ENCODE assay signal across 18 cellular contexts in the genomic region with DNA sequence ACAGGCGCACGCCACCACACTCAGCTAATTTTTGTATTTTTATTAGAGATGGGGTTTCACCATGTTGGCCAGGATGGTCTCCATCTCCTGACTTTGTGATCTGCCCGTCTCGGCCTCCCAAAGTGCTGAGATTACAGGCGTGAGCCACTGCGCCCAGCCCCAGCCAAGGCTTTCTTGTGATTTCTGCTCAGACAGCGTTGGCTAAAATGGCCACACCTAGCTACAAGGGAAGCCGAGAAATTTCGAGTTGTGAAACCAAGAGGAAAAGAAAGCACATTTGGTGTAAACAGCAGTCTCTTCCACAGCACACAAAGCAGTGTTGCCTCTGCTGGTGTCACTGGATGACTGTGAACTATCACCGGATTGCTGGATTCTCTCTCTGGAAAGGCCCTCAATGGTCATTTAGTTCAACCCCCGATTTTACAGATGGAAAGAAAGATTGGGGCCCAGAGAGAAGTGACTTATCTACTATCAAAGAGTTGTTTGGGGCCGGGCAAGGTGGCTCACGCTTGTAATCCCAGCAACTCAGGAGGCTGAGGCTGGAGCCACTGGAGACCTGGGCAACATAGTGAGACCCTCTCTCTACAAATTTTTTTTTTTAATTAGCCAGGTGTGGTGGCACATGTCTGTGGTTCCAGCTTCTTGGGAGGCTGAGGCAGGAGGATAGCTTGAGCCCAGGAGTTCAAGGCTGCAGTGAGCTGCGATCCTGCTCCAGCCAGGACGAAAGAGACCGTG. TPM values are rescaled to one million over a fixed set of nuclear protein-coding genes. Genes with fewer than 3 reads are reported as not detected.
DNase-seq lines count a peak whose midpoint lies in the region; ATAC-seq and TF ChIP-seq lines count a peak whose summit lies in the region.
"Had no signal": no experiment of that assay in that cellular context is flagged by ENCODE, and none has a peak within 500 bp of the region (broad histone marks: within the 10 kb centered on the region; RNA-seq: fewer than 3 reads in every experiment).

No MANE protein-coding gene starts in this region.

- no peak overlapping the region for H2BK5ac ChIP-seq in IMR-90 (ENCODE audit: low read depth, low read length, poor library complexity, severe bottlenecking)

- 100% methylated on average over 4 of the region's 16 CpGs; no CpG with 5 or more reads in 1 of the 2 experiments for WGBS in IMR-90 (ENCODE audit: extremely low coverage in 2 of 2, insufficient read length in 1 of 2), 2 experiments

- H3K4me3 ChIP-seq in IMR-90 (ENCODE audit: insufficient read depth, low read depth, low read length): no peak overlapping the region
- H3K4me3 ChIP-seq in effector memory CD4-positive, alpha-beta T cell (ENCODE audit: insufficient read depth, low read depth, low read length, poor library complexity, severe bottlenecking): no peak overlapping the region
- H3K4me3 ChIP-seq: SK-N-MC had no signal

- no peak overlapping the region for H3K9ac ChIP-seq in IMR-90 (ENCODE audit: low read depth, low read length)

- no peak overlapping the region for H2BK15ac ChIP-seq in IMR-90 (ENCODE audit: low read depth, low read length)

- in situ Hi-C loops in IMR-90 (cut with MboI; ENCODE audit: low sequenced_read_pairs): no loop called here

- peak overlapping the region; percentile 35; the same call in 1 of the 2 replicates for H2AK5ac ChIP-seq in IMR-90 (ENCODE audit: low read depth, low read length)

- H3K4ac ChIP-seq in IMR-90 (ENCODE audit: low read depth, low read length): no peak overlapping the region

- no TSS peak for BruUV-seq in IMR-90 (replicated peaks; lab: Mats Ljungman, UMichigan)

- no peak overlapping the region for H2BK120ac ChIP-seq in IMR-90 (ENCODE audit: low read depth, low read length)

- ATAC-seq in IMR-90 (ENCODE audit: low read depth): no peak
- no peak for ATAC-seq in stimulated activated naive B cell treated with anti-CD40 and anti-IgM and Interleukin-4, amounts not matched to agents 10 μg/mL and 1 μg/mL and 100 μg/mL, for 72 hours (replicated peaks)

- H3K27me3 ChIP-seq in IMR-90 (ENCODE audit: control insufficient read depth, insufficient read depth, low read length): peaks cover 2% of the 10 kb centered on the region; the same call in 1 of the 2 replicates
- no peaks in the 10 kb centered on the region for H3K27me3 ChIP-seq in effector memory CD4-positive, alpha-beta T cell (replicated peaks; ENCODE audit: control insufficient read depth, insufficient read depth, low read length, poor library complexity, severe bottlenecking)

- no peak overlapping the region for H3K56ac ChIP-seq in IMR-90 (ENCODE audit: extremely low read depth, insufficient read depth, low read length)

- no peak overlapping the region for H4K5ac ChIP-seq in IMR-90 (ENCODE audit: low read depth, low read length)

- no peak overlapping the region for H3K27ac ChIP-seq in IMR-90 (ENCODE audit: insufficient read depth, low read length)
- peak overlapping the region; percentile 100 for H3K27ac ChIP-seq in effector memory CD4-positive, alpha-beta T cell (ENCODE audit: insufficient read depth, low read length, poor library complexity, severe bottlenecking)
- H3K27ac ChIP-seq: SK-N-MC had no signal

- no peak overlapping the region for H2AFZ ChIP-seq in IMR-90 (replicated peaks; ENCODE audit: low read length, poor library complexity)

- H3K36me3 Mint-ChIP-seq in activated naive CD4-positive, alpha-beta T cell treated with anti-CD3 and anti-CD28 coated beads for 36 hours (ENCODE audit: low read depth): no peaks in the 10 kb centered on the region
- no peaks in the 10 kb centered on the region for H3K36me3 Mint-ChIP-seq in stimulated activated naive B cell treated with anti-CD40 and anti-IgM and Interleukin-4, amounts not matched to agents 10 μg/mL and 1 μg/mL and 100 μg/mL, for 72 hours
- H3K36me3 Mint-ChIP-seq: IgD-negative memory B cell had no signal

- H3K9me3 Mint-ChIP-seq in activated naive CD4-positive, alpha-beta T cell treated with anti-CD3 and anti-CD28 coated beads for 36 hours: no peaks in the 10 kb centered on the region
- no peaks in the 10 kb centered on the region for H3K9me3 Mint-ChIP-seq in stimulated activated naive B cell treated with anti-CD40 and anti-IgM and Interleukin-4, amounts not matched to agents 10 μg/mL and 1 μg/mL and 100 μg/mL, for 72 hours
- H3K9me3 Mint-ChIP-seq: activated naive CD4-positive, alpha-beta T cell treated with anti-CD3 and anti-CD28 coated beads, Interleukin-2, amount 10 ng/mL, durations not matched to agents 7 days and 5 days; IgD-negative memory B cell; neural crest cell had no signal

- TF ChIP-seq POLR2A in IMR-90 (IDR thresholded peaks at IDR 0.05; ENCODE audit: low read depth, low read length): no peak

- dilution Hi-C loops in IMR-90 (cut with HindIII; ENCODE audit: low sequenced_read_pairs, unreplicated experiment): no loop called here

- H3K4me2 ChIP-seq in IMR-90 (ENCODE audit: low read depth, low read length): no peak overlapping the region

- no peaks in the 10 kb centered on the region for H3K36me3 ChIP-seq in IMR-90 (ENCODE audit: control insufficient read depth, insufficient read depth, low read length)
- H3K36me3 ChIP-seq in effector memory CD4-positive, alpha-beta T cell (ENCODE audit: control insufficient read depth, insufficient read depth, low read length): no peaks in the 10 kb centered on the region

- H3K4me1 Mint-ChIP-seq in activated naive CD4-positive, alpha-beta T cell treated with anti-CD3 and anti-CD28 coated beads for 36 hours (ENCODE audit: low read depth): peaks cover 79% of the 10 kb centered on the region
- H3K4me1 Mint-ChIP-seq in stimulated activated naive B cell treated with anti-CD40 and anti-IgM and Interleukin-4, amounts not matched to agents 10 μg/mL and 1 μg/mL and 100 μg/mL, for 72 hours: peaks cover 45 to 52% of the 10 kb centered on the region in 2 donors

- CTCF ChIA-PET in activated naive CD4-positive, alpha-beta T cell treated with anti-CD3 and anti-CD28 coated beads for 36 hours (lab: Charles Lee): interaction anchor here (0.7 to 4.6 kb wide), 5 partner anchors 11 to 100 kb away, joined by 3 to 33 read pairs (median 5); no protein-coding TSS in a partner anchor
- CTCF ChIA-PET in IMR-90 (lab: Yijun Ruan, JAX): interaction anchor here (1.1 kb wide), 1 partner anchor 210 kb away, joined by 3 read pairs; no protein-coding TSS in a partner anchor

- no peak for TF ChIP-seq RAD21 in IMR-90 (IDR thresholded peaks at IDR 0.05; ENCODE audit: low read length)

- H2BK20ac ChIP-seq in IMR-90 (ENCODE audit: low read depth, low read length): no peak overlapping the region

- H3K4me1 ChIP-seq in IMR-90 (ENCODE audit: control insufficient read depth, insufficient read depth, low read length): peaks cover 16% of the 10 kb centered on the region
- peaks cover 94% of the 10 kb centered on the region for H3K4me1 ChIP-seq in effector memory CD4-positive, alpha-beta T cell (ENCODE audit: control insufficient read depth, insufficient read depth, low read length, poor library complexity, severe bottlenecking)

- no peak for TF ChIP-seq CTCF in IMR-90 (conservative IDR thresholded peaks at IDR 0.05; ENCODE audit: low read depth, low read length)

- no peaks in the 10 kb centered on the region for H4K20me1 ChIP-seq in IMR-90 (ENCODE audit: insufficient read depth, low read length)

- no peaks in the 10 kb centered on the region for H3K27me3 Mint-ChIP-seq in activated naive CD4-positive, alpha-beta T cell treated with anti-CD3 and anti-CD28 coated beads for 36 hours (ENCODE audit: low read depth)
- H3K27me3 Mint-ChIP-seq in stimulated activated naive B cell treated with anti-CD40 and anti-IgM and Interleukin-4, amounts not matched to agents 10 μg/mL and 1 μg/mL and 100 μg/mL, for 72 hours: no peaks in the 10 kb centered on the region
- H3K27me3 Mint-ChIP-seq: activated naive CD4-positive, alpha-beta T cell treated with anti-CD3 and anti-CD28 coated beads, Interleukin-2, amount 10 ng/mL, durations not matched to agents 7 days and 5 days; IgD-negative memory B cell had no signal

- H2AK9ac ChIP-seq in IMR-90 (replicated peaks; ENCODE audit: low read depth, low read length, poor library complexity): no peak overlapping the region

- peak; percentile 14 for DNase-seq in activated naive CD4-positive, alpha-beta T cell treated with anti-CD3 and anti-CD28 coated beads for 36 hours
- no peak for DNase-seq in activated naive CD4-positive, alpha-beta T cell treated with Interleukin-2 at 50 U/mL for 16 hours
- DNase-seq in IMR-90 (no peak), AG08395 (ENCODE audit: low spot score) (no peak), NK-92 (lab: John Stamatoyannopoulos, UW; ENCODE audit: unreplicated experiment) (no peak), COR-L47 (lab: John Stamatoyannopoulos, UW) (no peak)
- DNase-seq in effector memory CD4-positive, alpha-beta T cell: no peak
- no peak for DNase-seq in stimulated activated naive B cell treated with anti-CD40 and anti-IgM and Interleukin-4, amounts not matched to agents 10 μg/mL and 1 μg/mL and 100 μg/mL, for 72 hours
- DNase-seq: activated naive CD4-positive, alpha-beta T cell treated with anti-CD3 and anti-CD28 coated beads, Interleukin-2, amount 10 ng/mL, durations not matched to agents 7 days and 5 days; DMS153; erythroblast; mammary epithelial cell; NCI-H2107; NCI-H526 treated with DMSO at 0.1 percent for 48 hours; OCI-M1 had no signal

- POLR2A ChIA-PET in IMR-90 (lab: Charles Lee; ENCODE audit: unreplicated experiment): no interaction called here

- H3K27ac Mint-ChIP-seq in activated naive CD4-positive, alpha-beta T cell treated with anti-CD3 and anti-CD28 coated beads for 36 hours: peak overlapping the region; percentile 72
- peak overlapping the region; percentile 76 for H3K27ac Mint-ChIP-seq in stimulated activated naive B cell treated with anti-CD40 and anti-IgM and Interleukin-4, amounts not matched to agents 10 μg/mL and 1 μg/mL and 100 μg/mL, for 72 hours
- H3K27ac Mint-ChIP-seq: activated naive CD4-positive, alpha-beta T cell treated with anti-CD3 and anti-CD28 coated beads, Interleukin-2, amount 10 ng/mL, durations not matched to agents 7 days and 5 days had no signal

- no peak overlapping the region for H3K4me3 Mint-ChIP-seq in activated naive CD4-positive, alpha-beta T cell treated with anti-CD3 and anti-CD28 coated beads for 36 hours
- no peak overlapping the region for H3K4me3 Mint-ChIP-seq in stimulated activated naive B cell treated with anti-CD40 and anti-IgM and Interleukin-4, amounts not matched to agents 10 μg/mL and 1 μg/mL and 100 μg/mL, for 72 hours
- H3K4me3 Mint-ChIP-seq: activated naive CD4-positive, alpha-beta T cell treated with anti-CD3 and anti-CD28 coated beads, Interleukin-2, amount 10 ng/mL, durations not matched to agents 7 days and 5 days had no signal

- H3K23ac ChIP-seq in IMR-90 (ENCODE audit: low read depth, low read length): no peak overlapping the region

- H3K14ac ChIP-seq in IMR-90 (replicated peaks; ENCODE audit: low read depth, low read length): no peak overlapping the region

- no peak overlapping the region for H3K18ac ChIP-seq in IMR-90 (ENCODE audit: low read depth, low read length)

- no peak overlapping the region for H4K8ac ChIP-seq in IMR-90 (ENCODE audit: low read depth in 2 of 2, low read length in 2 of 2)

- no peak overlapping the region for H4K91ac ChIP-seq in IMR-90 (ENCODE audit: insufficient read depth, low read depth, low read length)

- intact Hi-C loops in activated naive CD4-positive, alpha-beta T cell treated with anti-CD3 and anti-CD28 coated beads for 36 hours (cut with micrococcal nuclease): loop anchor here (1.0 kb wide), 1 partner anchor 30 kb away; no protein-coding TSS in a partner anchor
- intact Hi-C loops in IMR-90 (cut with micrococcal nuclease): no loop called here

- no peaks in the 10 kb centered on the region for H3K9me3 ChIP-seq in IMR-90 (ENCODE audit: control insufficient read depth, insufficient read depth, low read length)
- no peaks in the 10 kb centered on the region for H3K9me3 ChIP-seq in effector memory CD4-positive, alpha-beta T cell (ENCODE audit: control insufficient read depth, low read length)

- H3K9me1 ChIP-seq in IMR-90 (ENCODE audit: insufficient read depth, low read length): peaks cover 18% of the 10 kb centered on the region

- peaks cover 0 to 14% of the 10 kb centered on the region in 2 experiments; a peak in 2 of 4 replicates for H3K79me1 ChIP-seq in IMR-90 (ENCODE audit: low read depth in 1 of 2, low read length in 2 of 2)

RNA-seq across cellular contexts. Expression of a gene that starts 5.4 kb away (rescaled TPM):
- total RNA-seq in activated naive CD4-positive, alpha-beta T cell treated with anti-CD3 and anti-CD28 coated beads for 36 hours: 10 to 100 TPM; 49.9 to 52.2 TPM
- total RNA-seq in IMR-90 (2012; rRNA removed): 46.7 and 52.3 TPM in 2 replicates
- 13.7 and 17.3 TPM in 2 replicates for polyA plus RNA-seq in IMR-90 (2012; rRNA removed)
- polyA plus RNA-seq in IMR-90 (2012; cell fraction: cytosol; rRNA removed): 6.2 and 15.2 TPM in 2 replicates
- polyA plus RNA-seq in IMR-90 (2012; cell fraction: nucleus; rRNA removed; ENCODE audit: low replicate concordance): 23.8 and 84.1 TPM in 2 replicates
